ENCODE assay signal across 8 cellular contexts in the genomic region with DNA sequence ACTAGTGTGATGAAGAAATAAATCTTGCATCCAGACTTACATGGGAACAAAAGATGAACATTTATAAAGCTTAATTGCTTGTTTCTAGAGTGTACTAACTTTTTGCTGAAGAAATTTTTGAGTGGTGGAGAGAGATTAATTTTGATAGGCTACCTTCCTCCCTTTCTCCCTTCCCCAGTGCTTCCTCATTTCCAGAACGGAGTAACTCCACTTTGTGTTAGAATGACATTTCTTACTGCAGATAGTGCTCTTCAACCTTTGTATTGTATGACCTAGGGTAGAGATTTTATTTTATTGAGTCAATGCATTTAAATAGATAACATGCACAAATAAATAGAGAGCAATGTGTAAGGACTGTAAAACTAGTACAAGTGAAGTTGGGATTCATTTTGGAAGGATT. TPM values are rescaled to one million over a fixed set of nuclear protein-coding genes. Genes with fewer than 3 reads are reported as not detected.
DNase-seq lines count a peak whose midpoint lies in the region; ATAC-seq and TF ChIP-seq lines count a peak whose summit lies in the region.

No MANE protein-coding gene starts in this region.

- H3K27me3 ChIP-seq in WERI-Rb-1 (ENCODE audit: insufficient read depth, low read depth, severe bottlenecking) (no peaks in the 10 kb centered on the region), iPS-18a (ENCODE audit: control insufficient read depth, insufficient read depth, low read length) (no peaks in the 10 kb centered on the region), transverse colon (no peaks in the 10 kb centered on the region)

- TF ChIP-seq EP300 in transverse colon (IDR thresholded peaks at IDR 0.05; ENCODE audit: low read depth): no peak

- WGBS in transverse colon (ENCODE audit: low coverage in 1 of 2), 2 donors: 13 to 20% methylated on average over 1 of the region's 1 CpG

- CTCF ChIA-PET in activated naive CD4-positive, alpha-beta T cell treated with anti-CD3 and anti-CD28 coated beads, Interleukin-2, amount 10 ng/mL, durations not matched to agents 7 days and 5 days (lab: Charles Lee): interaction anchor here (0.7 kb wide), 1 partner anchor 426 kb away, joined by 3 read pairs; no protein-coding TSS in a partner anchor

- no peak for DNase-seq in activated naive CD4-positive, alpha-beta T cell treated with anti-CD3 and anti-CD28 coated beads, Interleukin-2, amount 10 ng/mL, durations not matched to agents 7 days and 5 days
- no peak for DNase-seq in activated naive CD4-positive, alpha-beta T cell treated with Interleukin-2 at 50 U/mL for 16 hours
- no peak for DNase-seq in WERI-Rb-1
- DNase-seq in transverse colon: no peak
- DNase-seq in A172 (ENCODE audit: low spot score): no peak
- no peak for DNase-seq in dermis blood vessel endothelial cell

- H3K4me3 ChIP-seq in WERI-Rb-1 (ENCODE audit: low read depth, low read length) (peak overlapping the region; percentile 92), iPS-18a (ENCODE audit: low read length) (peak overlapping the region; percentile 98), transverse colon (peak overlapping the region in 3 of 4 donors; percentile 83 to 100 (median 88))

- peaks cover 18% of the 10 kb centered on the region for H3K36me3 Mint-ChIP-seq in activated naive CD4-positive, alpha-beta T cell treated with anti-CD3 and anti-CD28 coated beads, Interleukin-2, amount 10 ng/mL, durations not matched to agents 7 days and 5 days

- TF ChIP-seq CTCF in WERI-Rb-1 (IDR thresholded peaks at IDR 0.05; ENCODE audit: low read depth, low read length): no peak
- TF ChIP-seq CTCF in transverse colon (IDR thresholded peaks at IDR 0.05): no peak

- no peaks in the 10 kb centered on the region for H3K9me3 Mint-ChIP-seq in activated naive CD4-positive, alpha-beta T cell treated with anti-CD3 and anti-CD28 coated beads, Interleukin-2, amount 10 ng/mL, durations not matched to agents 7 days and 5 days

- peaks cover 15% of the 10 kb centered on the region for H3K4me1 ChIP-seq in iPS-18a (ENCODE audit: control insufficient read depth, low read depth, low read length)
- peaks cover 6 to 49% (median 29%) of the 10 kb centered on the region in 4 donors for H3K4me1 ChIP-seq in transverse colon

- in situ Hi-C loops in transverse colon (cut with MboI; ENCODE audit: low pct_ligation_motif_present in 1 of 4, low pct_unique_long_range_greater_than_20kb in 1 of 4, low sequenced_read_pairs in 3 of 4): no loop called here

- peaks cover 57% of the 10 kb centered on the region for H3K4me1 Mint-ChIP-seq in activated naive CD4-positive, alpha-beta T cell treated with anti-CD3 and anti-CD28 coated beads, Interleukin-2, amount 10 ng/mL, durations not matched to agents 7 days and 5 days

- no peak for ATAC-seq in HG03097 (IDR thresholded peaks at IDR 0.05; ENCODE audit: low FRiP score, unreplicated experiment)

- H3K9ac ChIP-seq in iPS-18a (ENCODE audit: low read length): peak overlapping the region; percentile 96

- peak; percentile 45 for TF ChIP-seq POLR2A in transverse colon (IDR thresholded peaks at IDR 0.05)

- H3K9me3 ChIP-seq in WERI-Rb-1 (ENCODE audit: severe bottlenecking): no peaks in the 10 kb centered on the region
- no peaks in the 10 kb centered on the region for H3K9me3 ChIP-seq in iPS-18a (ENCODE audit: control insufficient read depth, low read depth, low read length)
- H3K9me3 ChIP-seq in transverse colon: no peaks in the 10 kb centered on the region

- peak overlapping the region; percentile 88 for H3K4me3 Mint-ChIP-seq in activated naive CD4-positive, alpha-beta T cell treated with anti-CD3 and anti-CD28 coated beads, Interleukin-2, amount 10 ng/mL, durations not matched to agents 7 days and 5 days

- peak overlapping the region; percentile 93 for H3K27ac Mint-ChIP-seq in activated naive CD4-positive, alpha-beta T cell treated with anti-CD3 and anti-CD28 coated beads, Interleukin-2, amount 10 ng/mL, durations not matched to agents 7 days and 5 days

- H3K27me3 Mint-ChIP-seq in activated naive CD4-positive, alpha-beta T cell treated with anti-CD3 and anti-CD28 coated beads, Interleukin-2, amount 10 ng/mL, durations not matched to agents 7 days and 5 days: peaks cover 4% of the 10 kb centered on the region

- peaks cover 11% of the 10 kb centered on the region for H3K36me3 ChIP-seq in WERI-Rb-1
- no peaks in the 10 kb centered on the region for H3K36me3 ChIP-seq in iPS-18a (ENCODE audit: control insufficient read depth, low read depth, low read length)
- H3K36me3 ChIP-seq in transverse colon: no peaks in the 10 kb centered on the region

- H3K27ac ChIP-seq in WERI-Rb-1 (no peak overlapping the region), iPS-18a (ENCODE audit: low read length) (no peak overlapping the region), transverse colon (peak overlapping the region; percentile 99 to 100 (median 100))

- intact Hi-C loops in transverse colon (cut with DNase I; ENCODE audit: low total_unique reads): no loop called here

RNA-seq across cellular contexts. Expression of gene ATP1B3, which starts 1.9 kb away (rescaled TPM):
- total RNA-seq in transverse colon: 100 to 1,000 TPM in 3 of 4 donors, 10 to 100 TPM in 1; 79.6 to 251 (median 196) TPM
- 88.6 and 91.5 TPM in 2 replicates for total RNA-seq in A172 (2014; rRNA removed; shearing (Covaris generic))
- total RNA-seq in dermis blood vessel endothelial cell: 129 and 199 TPM in 2 replicates

Comparison
In these comparisons a context has a peak if more than half of its experiments do, and no peak if none do; other contexts are left out.
1. H3K27ac ChIP-seq: peak in transverse colon (4 of 4); none in WERI-Rb-1 (single experiment) and iPS-18a (single experiment).
2. Peak in every context shown above with its lines, with median percentiles within 50 percentile points of each other: H3K4me3 ChIP-seq.